ENCODE assay signal across 3 cellular contexts in genomic region chr1:202086579-202087350, GRCh38.
TF ChIP-seq lines count a peak whose summit lies in the region.

No MANE protein-coding gene starts in this region.

TF ChIP-seq in A549, 52 proteins besides CTCF, POLR2A, EP300 and RAD21:
- TF ChIP-seq TFCP2L1 (CRISPR knock-in tag; IDR thresholded peaks at IDR 0.05): no peak
- no peak for TF ChIP-seq KDM1A (IDR thresholded peaks at IDR 0.05; ENCODE audit: low read depth)
- TF ChIP-seq POLR2AphosphoS2 (conservative IDR thresholded peaks at IDR 0.05; ENCODE audit: low read length): no peak
- TF ChIP-seq ATOH8 (CRISPR knock-in tag; IDR thresholded peaks at IDR 0.05; ENCODE audit: low read depth): no peak
- TF ChIP-seq ZSCAN20 (CRISPR knock-in tag; IDR thresholded peaks at IDR 0.05): no peak
- no peak for TF ChIP-seq HOXA7 (CRISPR knock-in tag; IDR thresholded peaks at IDR 0.05)
- TF ChIP-seq FOSL2 (IDR thresholded peaks at IDR 0.05): no peak
- no peak for TF ChIP-seq FOSL2 (CRISPR knock-in tag; IDR thresholded peaks at IDR 0.05)
- no peak for TF ChIP-seq RNF2 (IDR thresholded peaks at IDR 0.05; ENCODE audit: borderline replicate concordance, low read depth)
- TF ChIP-seq KDM5A (IDR thresholded peaks at IDR 0.05): no peak
- TF ChIP-seq NFE2L2 (conservative IDR thresholded peaks at IDR 0.05; ENCODE audit: low read length): no peak
- TF ChIP-seq MYC (IDR thresholded peaks at IDR 0.05; ENCODE audit: borderline replicate concordance, low read length): no peak
- no peak for TF ChIP-seq RCOR1 (IDR thresholded peaks at IDR 0.05; ENCODE audit: low read depth, low read length)
- TF ChIP-seq CHD2 (IDR thresholded peaks at IDR 0.05; ENCODE audit: low read length, partially characterized antibody): no peak
- no peak for TF ChIP-seq FOSB (CRISPR knock-in tag; IDR thresholded peaks at IDR 0.05)
- no peak for TF ChIP-seq NR3C1 (IDR thresholded peaks at IDR 0.05)
- no peak for TF ChIP-seq RFX5 (IDR thresholded peaks at IDR 0.05)
- TF ChIP-seq JUN (IDR thresholded peaks at IDR 0.05): no peak
- TF ChIP-seq ZFP36 (IDR thresholded peaks at IDR 0.05; ENCODE audit: borderline replicate concordance, partially characterized antibody): no peak
- no peak for TF ChIP-seq SREBF2 (IDR thresholded peaks at IDR 0.05)

TF ChIP-seq in HEK293T, 16 proteins besides CTCF, POLR2A, EP300 and RAD21:
- no peak for TF ChIP-seq SUZ12 (IDR thresholded peaks at IDR 0.05)
- TF ChIP-seq CTBP1 (IDR thresholded peaks at IDR 0.05; ENCODE audit: borderline replicate concordance): no peak
- TF ChIP-seq, protein P1, sequence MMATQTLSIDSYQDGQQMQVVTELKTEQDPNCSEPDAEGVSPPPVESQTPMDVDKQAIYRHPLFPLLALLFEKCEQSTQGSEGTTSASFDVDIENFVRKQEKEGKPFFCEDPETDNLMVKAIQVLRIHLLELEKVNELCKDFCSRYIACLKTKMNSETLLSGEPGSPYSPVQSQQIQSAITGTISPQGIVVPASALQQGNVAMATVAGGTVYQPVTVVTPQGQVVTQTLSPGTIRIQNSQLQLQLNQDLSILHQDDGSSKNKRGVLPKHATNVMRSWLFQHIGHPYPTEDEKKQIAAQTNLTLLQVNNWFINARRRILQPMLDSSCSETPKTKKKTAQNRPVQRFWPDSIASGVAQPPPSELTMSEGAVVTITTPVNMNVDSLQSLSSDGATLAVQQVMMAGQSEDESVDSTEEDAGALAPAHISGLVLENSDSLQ (IDR thresholded peaks at IDR 0.05): no peak

TF ChIP-seq in K562, 482 proteins besides CTCF, POLR2A, EP300 and RAD21:
- TF ChIP-seq HNRNPL (IDR thresholded peaks at IDR 0.05; ENCODE audit: low read depth, low read length): no peak
- no peak for TF ChIP-seq GABPB1 (CRISPR knock-in tag; IDR thresholded peaks at IDR 0.05)
- TF ChIP-seq, protein P2, sequence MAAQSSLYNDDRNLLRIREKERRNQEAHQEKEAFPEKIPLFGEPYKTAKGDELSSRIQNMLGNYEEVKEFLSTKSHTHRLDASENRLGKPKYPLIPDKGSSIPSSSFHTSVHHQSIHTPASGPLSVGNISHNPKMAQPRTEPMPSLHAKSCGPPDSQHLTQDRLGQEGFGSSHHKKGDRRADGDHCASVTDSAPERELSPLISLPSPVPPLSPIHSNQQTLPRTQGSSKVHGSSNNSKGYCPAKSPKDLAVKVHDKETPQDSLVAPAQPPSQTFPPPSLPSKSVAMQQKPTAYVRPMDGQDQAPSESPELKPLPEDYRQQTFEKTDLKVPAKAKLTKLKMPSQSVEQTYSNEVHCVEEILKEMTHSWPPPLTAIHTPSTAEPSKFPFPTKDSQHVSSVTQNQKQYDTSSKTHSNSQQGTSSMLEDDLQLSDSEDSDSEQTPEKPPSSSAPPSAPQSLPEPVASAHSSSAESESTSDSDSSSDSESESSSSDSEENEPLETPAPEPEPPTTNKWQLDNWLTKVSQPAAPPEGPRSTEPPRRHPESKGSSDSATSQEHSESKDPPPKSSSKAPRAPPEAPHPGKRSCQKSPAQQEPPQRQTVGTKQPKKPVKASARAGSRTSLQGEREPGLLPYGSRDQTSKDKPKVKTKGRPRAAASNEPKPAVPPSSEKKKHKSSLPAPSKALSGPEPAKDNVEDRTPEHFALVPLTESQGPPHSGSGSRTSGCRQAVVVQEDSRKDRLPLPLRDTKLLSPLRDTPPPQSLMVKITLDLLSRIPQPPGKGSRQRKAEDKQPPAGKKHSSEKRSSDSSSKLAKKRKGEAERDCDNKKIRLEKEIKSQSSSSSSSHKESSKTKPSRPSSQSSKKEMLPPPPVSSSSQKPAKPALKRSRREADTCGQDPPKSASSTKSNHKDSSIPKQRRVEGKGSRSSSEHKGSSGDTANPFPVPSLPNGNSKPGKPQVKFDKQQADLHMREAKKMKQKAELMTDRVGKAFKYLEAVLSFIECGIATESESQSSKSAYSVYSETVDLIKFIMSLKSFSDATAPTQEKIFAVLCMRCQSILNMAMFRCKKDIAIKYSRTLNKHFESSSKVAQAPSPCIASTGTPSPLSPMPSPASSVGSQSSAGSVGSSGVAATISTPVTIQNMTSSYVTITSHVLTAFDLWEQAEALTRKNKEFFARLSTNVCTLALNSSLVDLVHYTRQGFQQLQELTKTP (IDR thresholded peaks at IDR 0.05; ENCODE audit: low read depth in 1 of 2, partially characterized antibody in 2 of 2): no peak
- 0 out of 2 replicates have a peak, but pooled peaks have one; percentile 18 for TF ChIP-seq KLF16 (IDR thresholded peaks at IDR 0.05)
- TF ChIP-seq, protein P3, sequence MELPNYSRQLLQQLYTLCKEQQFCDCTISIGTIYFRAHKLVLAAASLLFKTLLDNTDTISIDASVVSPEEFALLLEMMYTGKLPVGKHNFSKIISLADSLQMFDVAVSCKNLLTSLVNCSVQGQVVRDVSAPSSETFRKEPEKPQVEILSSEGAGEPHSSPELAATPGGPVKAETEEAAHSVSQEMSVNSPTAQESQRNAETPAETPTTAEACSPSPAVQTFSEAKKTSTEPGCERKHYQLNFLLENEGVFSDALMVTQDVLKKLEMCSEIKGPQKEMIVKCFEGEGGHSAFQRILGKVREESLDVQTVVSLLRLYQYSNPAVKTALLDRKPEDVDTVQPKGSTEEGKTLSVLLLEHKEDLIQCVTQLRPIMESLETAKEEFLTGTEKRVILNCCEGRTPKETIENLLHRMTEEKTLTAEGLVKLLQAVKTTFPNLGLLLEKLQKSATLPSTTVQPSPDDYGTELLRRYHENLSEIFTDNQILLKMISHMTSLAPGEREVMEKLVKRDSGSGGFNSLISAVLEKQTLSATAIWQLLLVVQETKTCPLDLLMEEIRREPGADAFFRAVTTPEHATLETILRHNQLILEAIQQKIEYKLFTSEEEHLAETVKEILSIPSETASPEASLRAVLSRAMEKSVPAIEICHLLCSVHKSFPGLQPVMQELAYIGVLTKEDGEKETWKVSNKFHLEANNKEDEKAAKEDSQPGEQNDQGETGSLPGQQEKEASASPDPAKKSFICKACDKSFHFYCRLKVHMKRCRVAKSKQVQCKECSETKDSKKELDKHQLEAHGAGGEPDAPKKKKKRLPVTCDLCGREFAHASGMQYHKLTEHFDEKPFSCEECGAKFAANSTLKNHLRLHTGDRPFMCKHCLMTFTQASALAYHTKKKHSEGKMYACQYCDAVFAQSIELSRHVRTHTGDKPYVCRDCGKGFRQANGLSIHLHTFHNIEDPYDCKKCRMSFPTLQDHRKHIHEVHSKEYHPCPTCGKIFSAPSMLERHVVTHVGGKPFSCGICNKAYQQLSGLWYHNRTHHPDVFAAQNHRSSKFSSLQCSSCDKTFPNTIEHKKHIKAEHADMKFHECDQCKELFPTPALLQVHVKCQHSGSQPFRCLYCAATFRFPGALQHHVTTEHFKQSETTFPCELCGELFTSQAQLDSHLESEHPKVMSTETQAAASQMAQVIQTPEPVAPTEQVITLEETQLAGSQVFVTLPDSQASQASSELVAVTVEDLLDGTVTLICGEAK (IDR thresholded peaks at IDR 0.05): peak; percentile 71
- TF ChIP-seq, protein P3 (CRISPR knock-in tag; IDR thresholded peaks at IDR 0.05): no peak
- TF ChIP-seq NR2C2 (CRISPR knock-in tag; IDR thresholded peaks at IDR 0.05): no peak
- peak; percentile 35; the same call in 1 of the 2 replicates for TF ChIP-seq NR2C2 (tag; IDR thresholded peaks at IDR 0.05)
